In the genomic region with DNA sequence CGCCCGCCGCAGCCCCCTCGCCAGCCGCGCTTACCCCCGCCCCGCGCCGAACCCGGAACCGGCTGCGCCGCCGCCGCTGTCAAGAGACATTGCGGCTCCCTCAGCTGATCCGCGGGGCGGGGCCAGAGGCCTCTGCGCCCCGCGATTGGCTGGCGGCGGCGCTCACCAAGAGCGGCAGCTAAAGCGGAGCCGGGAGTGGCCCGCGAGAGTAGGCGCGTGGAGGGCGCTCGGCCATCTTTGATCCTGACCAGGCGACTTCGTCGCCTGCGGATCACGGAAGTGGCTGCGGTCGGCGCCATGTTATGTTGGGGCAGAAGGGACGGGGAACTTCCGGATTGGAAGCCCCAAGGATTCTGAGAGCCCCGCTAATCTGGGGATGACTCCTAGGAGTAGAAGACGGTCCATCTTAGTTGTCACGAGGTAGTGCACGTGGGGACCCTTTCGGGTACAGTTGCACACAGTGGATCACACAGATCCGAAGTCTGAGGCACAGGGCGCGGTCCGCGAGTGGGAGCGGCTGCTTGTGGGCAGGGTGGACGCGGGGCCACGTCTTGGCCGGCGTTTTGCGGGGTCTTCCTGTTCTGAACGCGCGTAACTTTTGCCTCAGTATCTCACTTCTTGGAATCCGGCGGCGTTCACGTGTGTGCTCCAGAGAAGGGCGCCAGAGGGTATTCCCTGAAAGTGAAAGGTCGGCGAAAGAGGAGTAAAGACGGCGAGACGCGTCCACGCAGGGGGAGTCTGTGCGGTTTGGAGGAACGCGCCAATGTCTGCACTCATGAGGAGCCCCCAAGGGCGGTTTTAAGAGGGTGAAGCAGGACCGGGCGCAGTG, we compare ENCODE assay signal across 8 cellular contexts. TPM values are rescaled to one million over a fixed set of nuclear protein-coding genes. Genes with fewer than 3 reads are reported as not detected.
DNase-seq lines count a peak whose midpoint lies in the region; ATAC-seq, FAIRE-seq and TF ChIP-seq lines count a peak whose summit lies in the region.

A gene with protein sequence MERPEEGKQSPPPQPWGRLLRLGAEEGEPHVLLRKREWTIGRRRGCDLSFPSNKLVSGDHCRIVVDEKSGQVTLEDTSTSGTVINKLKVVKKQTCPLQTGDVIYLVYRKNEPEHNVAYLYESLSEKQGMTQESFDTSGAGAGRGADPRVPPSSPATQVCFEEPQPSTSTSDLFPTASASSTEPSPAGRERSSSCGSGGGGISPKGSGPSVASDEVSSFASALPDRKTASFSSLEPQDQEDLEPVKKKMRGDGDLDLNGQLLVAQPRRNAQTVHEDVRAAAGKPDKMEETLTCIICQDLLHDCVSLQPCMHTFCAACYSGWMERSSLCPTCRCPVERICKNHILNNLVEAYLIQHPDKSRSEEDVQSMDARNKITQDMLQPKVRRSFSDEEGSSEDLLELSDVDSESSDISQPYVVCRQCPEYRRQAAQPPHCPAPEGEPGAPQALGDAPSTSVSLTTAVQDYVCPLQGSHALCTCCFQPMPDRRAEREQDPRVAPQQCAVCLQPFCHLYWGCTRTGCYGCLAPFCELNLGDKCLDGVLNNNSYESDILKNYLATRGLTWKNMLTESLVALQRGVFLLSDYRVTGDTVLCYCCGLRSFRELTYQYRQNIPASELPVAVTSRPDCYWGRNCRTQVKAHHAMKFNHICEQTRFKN (minus strand): TSS at position 93 of the 829 bp plus-strand sequence. CDS start 277 bp downstream, outside the sequence.

- peak; percentile 60 for FAIRE-seq in HepG2 (lab: Jason Lieb, UNC)

- 0 out of 2 replicates have a peak, but pooled peaks have one; percentile 16 for TF ChIP-seq RAD21 in HepG2 (CRISPR knock-in tag; IDR thresholded peaks at IDR 0.05)

- H3K4me3 Mint-ChIP-seq in activated CD4-positive, alpha-beta memory T cell treated with anti-CD3 and anti-CD28 coated beads, Interleukin-2, amount 10 ng/mL, durations not matched to agents 7 days and 5 days: peak within 1 kb of the TSS; percentile 97

- TF ChIP-seq EP300 in HepG2 (IDR thresholded peaks at IDR 0.05; ENCODE audit: low read depth in 2 of 2, low read length in 2 of 2) (no peak), HepG2 (CRISPR knock-in tag; IDR thresholded peaks at IDR 0.05; ENCODE audit: borderline replicate concordance) (no peak)

- H3K27ac Mint-ChIP-seq in activated CD4-positive, alpha-beta memory T cell treated with anti-CD3 and anti-CD28 coated beads, Interleukin-2, amount 10 ng/mL, durations not matched to agents 7 days and 5 days: peak within 1 kb of the TSS; percentile 100

- TF ChIP-seq CTCF in dorsolateral prefrontal cortex (IDR thresholded peaks at IDR 0.05 in 54 of 56, conservative IDR thresholded peaks at IDR 0.05 in 2 of 56; ENCODE audit: low read depth in 1 of 56, partially characterized antibody in 56 of 56) (peak in 33 of 56 donors; percentile 3 to 60 (median 19)), HepG2 (CRISPR knock-in tag; IDR thresholded peaks at IDR 0.05) (no peak)

- H3K4me1 ChIP-seq in HepG2 (ENCODE audit: insufficient read depth, low read length): peaks cover 17% of the 10 kb centered on the region

- in situ Hi-C loops in HepG2 (cut with HindIII; ENCODE audit: extremely low pct_ligation_motif_present, low pct_unique_long_range_greater_than_20kb): no loop called here

- peak within 1 kb of the TSS; percentile 89 for H3K4me2 ChIP-seq in HepG2 (ENCODE audit: low read depth, low read length)

- H3K9me3 ChIP-seq in HepG2 (ENCODE audit: low read length): peaks cover 10% of the 10 kb centered on the region; the same call in 1 of the 2 replicates

- H3K36me3 Mint-ChIP-seq in activated CD4-positive, alpha-beta memory T cell treated with anti-CD3 and anti-CD28 coated beads, Interleukin-2, amount 10 ng/mL, durations not matched to agents 7 days and 5 days (ENCODE audit: low read depth): peaks cover 60% of the 10 kb centered on the region

- peak within 1 kb of the TSS; percentile 70 for H2AFZ ChIP-seq in HepG2 (ENCODE audit: low read length)

- H3K9me3 Mint-ChIP-seq in activated CD4-positive, alpha-beta memory T cell treated with anti-CD3 and anti-CD28 coated beads, Interleukin-2, amount 10 ng/mL, durations not matched to agents 7 days and 5 days: peaks cover 33% of the 10 kb centered on the region

- WGBS in HepG2 (ENCODE audit: low lambda C conversion rate): 3% methylated on average over 34 of the region's 83 CpGs

- POLR2A ChIA-PET in activated CD4-positive, alpha-beta memory T cell treated with anti-CD3 and anti-CD28 coated beads, Interleukin-2, amount 10 ng/mL, durations not matched to agents 7 days and 5 days (lab: Charles Lee): interaction anchor here (0.6 to 2.5 kb wide), 9 partner anchors 12 to 317 kb away, joined by 3 to 15 read pairs (median 6); a partner anchor contains a TSS
- POLR2A ChIA-PET in HepG2 (lab: Yijun Ruan, JAX): interaction anchor here (0.7 to 1.0 kb wide), 4 partner anchors 59 to 192 kb away, joined by 3 to 4 read pairs (median 3); a partner anchor contains a TSS

- peaks cover 0 to 1% of the 10 kb centered on the region in 2 experiments; a peak in 1 of 5 replicates for H3K36me3 ChIP-seq in HepG2 (replicated peaks in 1 of 2; ENCODE audit: control insufficient read depth in 1 of 2, insufficient read depth in 2 of 2, low read length in 2 of 2)

- peak; percentile 65 to 92 for TF ChIP-seq POLR2A in HepG2 (IDR thresholded peaks at IDR 0.05; ENCODE audit: insufficient read depth in 1 of 2, low read depth in 2 of 2, low read length in 2 of 2)

- TSS peak; percentile 98 for BruUV-seq in HepG2 (replicated peaks; lab: Mats Ljungman, UMichigan)

- no peaks in the 10 kb centered on the region for H4K20me1 ChIP-seq in HepG2 (ENCODE audit: insufficient read depth, low read length)

- ATAC-seq in GM19025 (IDR thresholded peaks at IDR 0.05; ENCODE audit: low read depth, unreplicated experiment) (peak; percentile 99), HG03342 (IDR thresholded peaks at IDR 0.05; ENCODE audit: unreplicated experiment) (peak; percentile 97), HepG2 (peak; percentile 99)

- H3K9ac ChIP-seq in HepG2 (ENCODE audit: insufficient read depth, low read depth, low read length): peak within 1 kb of the TSS; percentile 94

- H3K4me3 ChIP-seq in dorsolateral prefrontal cortex (peak within 1 kb of the TSS; percentile 65 to 97 (median 88)), HepG2 (replicated peaks in 1 of 3; ENCODE audit: insufficient read depth in 1 of 3, low read depth in 2 of 3, low read length in 3 of 3) (peak within 1 kb of the TSS; percentile 91 to 96 (median 91))

- H3K27ac ChIP-seq in dorsolateral prefrontal cortex (peak within 1 kb of the TSS; percentile 51 to 98 (median 94)), HepG2 (ENCODE audit: extremely low read length, insufficient read depth, low read length) (peak within 1 kb of the TSS; percentile 91)

- peaks cover 20% of the 10 kb centered on the region for H3K4me1 Mint-ChIP-seq in activated CD4-positive, alpha-beta memory T cell treated with anti-CD3 and anti-CD28 coated beads, Interleukin-2, amount 10 ng/mL, durations not matched to agents 7 days and 5 days

- CTCF ChIA-PET in activated CD4-positive, alpha-beta memory T cell treated with anti-CD3 and anti-CD28 coated beads, Interleukin-2, amount 10 ng/mL, durations not matched to agents 7 days and 5 days (lab: Charles Lee): interaction anchor here (1.0 to 1.1 kb wide), 2 partner anchors 17 to 59 kb away, joined by 4 to 6 read pairs; a partner anchor contains a TSS
- CTCF ChIA-PET in HepG2 (lab: Yijun Ruan, JAX; ENCODE audit: low intra/inter-chr PET ratio, low total read pairs): no interaction called here

- H3K27me3 Mint-ChIP-seq in activated CD4-positive, alpha-beta memory T cell treated with anti-CD3 and anti-CD28 coated beads, Interleukin-2, amount 10 ng/mL, durations not matched to agents 7 days and 5 days: peaks cover 3% of the 10 kb centered on the region

- DNase-seq in AG08396 (ENCODE audit: low spot score) (peak; percentile 98), NCI-H524 treated with DMSO at 0.1 percent for 48 hours (lab: John Stamatoyannopoulos, UW) (peak; percentile 84), dorsolateral prefrontal cortex (peak; percentile 92 to 98 (median 97)), HepG2 (ENCODE audit: low spot score) (peak; percentile 94)
- peak; percentile 97 for DNase-seq in activated CD4-positive, alpha-beta memory T cell treated with anti-CD3 and anti-CD28 coated beads, Interleukin-2, amount 10 ng/mL, durations not matched to agents 7 days and 5 days
- DNase-seq in stimulated activated CD4-positive, alpha-beta T cell treated with anti-CD3 and anti-CD28 coated beads, Interleukin-2, amount 100 ng/mL, for 48 hours: peak; percentile 84 to 88

- peaks cover 3% of the 10 kb centered on the region for H3K79me2 ChIP-seq in HepG2 (ENCODE audit: insufficient read depth, low read length)

- H3K27me3 ChIP-seq in dorsolateral prefrontal cortex (no peaks in the 10 kb centered on the region), HepG2 (ENCODE audit: control insufficient read depth in 1 of 2, insufficient read depth in 2 of 2, low read length in 2 of 2) (no peaks in the 10 kb centered on the region; a peak in 1 of 5 replicates)

- intact Hi-C loops in dorsolateral prefrontal cortex (cut with DNase I) (loop anchor here (2.0 to 5.0 kb wide), 4 partner anchors 21 to 120 kb away; a partner anchor contains a TSS), HepG2 (cut with micrococcal nuclease; ENCODE audit: unreplicated experiment) (no loop called here)

RNA-seq across cellular contexts. Expression of the gene that starts here (rescaled TPM):
- total RNA-seq in activated CD4-positive, alpha-beta memory T cell treated with anti-CD3 and anti-CD28 coated beads, Interleukin-2, amount 10 ng/mL, durations not matched to agents 7 days and 5 days: 10 to 100 TPM; 78.7 to 78.8 TPM
- total RNA-seq in dorsolateral prefrontal cortex (10 to 100 TPM; 37.6 to 97.7 (median 65.3) TPM), HepG2 (2016; rRNA removed; fragmentation: Illumina TruSeq; extraction: Trizol) (21.0 and 21.4 TPM in 2 replicates)
- total RNA-seq in HepG2 (2016; cell fraction: cytosol; rRNA removed; fragmentation: Illumina TruSeq; extraction: Trizol; ENCODE audit: low read depth): 8.1 and 8.3 TPM in 2 replicates
- total RNA-seq in HepG2 (2016; cell fraction: insoluble cytoplasmic fraction; rRNA removed; fragmentation: Illumina TruSeq; extraction: Trizol): 14.1 and 22.8 TPM in 2 replicates
- total RNA-seq in HepG2 (2016; cell fraction: membrane; rRNA removed; fragmentation: Illumina TruSeq; extraction: Trizol): 15.0 and 16.2 TPM in 2 replicates
- total RNA-seq in HepG2 (2016; cell fraction: nucleus; rRNA removed; fragmentation: Illumina TruSeq; extraction: Trizol): 18.6 and 23.1 TPM in 2 replicates
- polyA plus RNA-seq in HepG2 (2011; rRNA removed): 21.1 and 21.5 TPM in 2 replicates
- polyA plus RNA-seq in HepG2 (2011; cell fraction: cytosol; rRNA removed): 14.8 and 16.4 TPM in 2 replicates
- polyA plus RNA-seq in HepG2 (2011; cell fraction: nucleus; rRNA removed): 42.9 and 51.1 TPM in 2 replicates
- polyA plus RNA-seq in HepG2 (2012): 9.6 and 11.9 TPM in 2 replicates
- 5.4 and 5.7 TPM in 2 replicates for polyA plus RNA-seq in HepG2 (2016; cell fraction: cytosol; fragmentation: Illumina TruSeq; extraction: Trizol; ENCODE audit: low read depth)
- 13.8 and 18.2 TPM in 2 replicates for polyA plus RNA-seq in HepG2 (2016; cell fraction: insoluble cytoplasmic fraction; fragmentation: Illumina TruSeq; extraction: Trizol; ENCODE audit: low read depth)
- polyA plus RNA-seq in HepG2 (2016; cell fraction: membrane; fragmentation: Illumina TruSeq; extraction: Trizol; ENCODE audit: low read depth): 10.2 and 10.9 TPM in 2 replicates
- polyA plus RNA-seq in HepG2 (2016; cell fraction: nucleus; fragmentation: Illumina TruSeq; extraction: Trizol; ENCODE audit: insufficient read depth, low read depth): 52.9 and 56.1 TPM in 2 replicates
- 0.14 and 58.0 TPM in 2 replicates for polyA minus RNA-seq in HepG2 (2011; rRNA and poly(A)+ RNA removed; ENCODE audit: low replicate concordance)
- polyA minus RNA-seq in HepG2 (2011; cell fraction: cytosol; rRNA and poly(A)+ RNA removed): 10.1 and 13.7 TPM in 2 replicates
- polyA minus RNA-seq in HepG2 (2011; cell fraction: nucleus; rRNA and poly(A)+ RNA removed): 30.5 and 38.4 TPM in 2 replicates

Comparison
In these comparisons a context has a peak if more than half of its experiments do, and no peak if none do; other contexts are left out.
1. Peak in every context shown above with its lines: DNase-seq, ATAC-seq, H3K4me3 ChIP-seq and H3K27ac ChIP-seq.